ENCODE assay signal across 11 cellular contexts in the genomic region with DNA sequence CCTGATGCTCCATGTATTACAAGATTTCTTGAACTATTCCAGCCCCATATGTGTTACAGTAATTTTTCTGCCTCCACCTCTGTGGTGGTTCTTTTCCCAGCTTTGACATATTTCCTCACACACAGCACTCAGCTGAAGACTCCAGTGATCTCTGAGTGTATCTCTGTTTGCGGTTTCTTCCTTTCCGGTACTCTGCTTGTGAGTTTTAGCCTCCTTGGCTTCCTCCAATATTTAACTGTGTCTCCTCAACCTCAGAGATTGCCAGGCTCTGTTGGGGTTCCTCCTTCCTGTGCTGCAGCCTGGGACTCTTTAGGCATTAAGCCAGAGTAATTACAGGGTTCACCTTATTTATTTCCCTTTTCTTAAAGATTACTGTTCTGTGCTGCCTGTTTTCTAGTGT.
DNase-seq lines count a peak whose midpoint lies in the region; TF ChIP-seq lines count a peak whose summit lies in the region.
"Had no signal": no experiment of that assay in that cellular context is flagged by ENCODE, and none has a peak within 500 bp of the region (broad histone marks: within the 10 kb centered on the region; RNA-seq: fewer than 3 reads in every experiment).

No MANE protein-coding gene starts in this region.

- H3K27ac Mint-ChIP-seq in endothelial cell (ENCODE audit: unreplicated experiment), result peak overlapping the region; percentile 21

- peaks cover 26% of the 10 kb centered on the region for H3K4me1 Mint-ChIP-seq in endothelial cell (ENCODE audit: unreplicated experiment)

- CTCF ChIA-PET in A673 (lab: Charles Lee), result no interaction called here

- no peaks in the 10 kb centered on the region for H3K27me3 ChIP-seq in A673 (replicated peaks; ENCODE audit: insufficient read depth, low read depth, low read length, poor library complexity)
- H3K27me3 ChIP-seq: SJCRH30 had no signal

- no peaks in the 10 kb centered on the region for H3K9me3 ChIP-seq in A673 (ENCODE audit: low read depth, low read length, poor library complexity, severe bottlenecking)
- H3K9me3 ChIP-seq: HAP-1 had no signal

- no peak overlapping the region for H3K4me3 Mint-ChIP-seq in endothelial cell (ENCODE audit: unreplicated experiment)

- in situ Hi-C loops in GM13977 (cut with MboI; ENCODE audit: low pct_unique_long_range_greater_than_20kb, low sequenced_read_pairs, unreplicated experiment), result no loop called here

- no TSS peak for BruUV-seq in A673 (replicated peaks; lab: Mats Ljungman, UMichigan)

- peaks cover 3% of the 10 kb centered on the region for H3K4me1 ChIP-seq in A673 (ENCODE audit: insufficient read depth, low read length, poor library complexity, severe bottlenecking)

- no peak overlapping the region for H3K4me3 ChIP-seq in A673 (ENCODE audit: low read depth, low read length, poor library complexity, severe bottlenecking)
- H3K4me3 ChIP-seq: HAP-1, SJCRH30 had no signal

- H3K27ac ChIP-seq in A673 (ENCODE audit: low read depth, low read length, poor library complexity, severe bottlenecking), result no peak overlapping the region
- H3K27ac ChIP-seq: SJCRH30 had no signal

- H3K27me3 Mint-ChIP-seq in endothelial cell (ENCODE audit: unreplicated experiment), result peaks cover 2% of the 10 kb centered on the region

- no peaks in the 10 kb centered on the region for H3K9me3 Mint-ChIP-seq in endothelial cell (ENCODE audit: unreplicated experiment)

- intact Hi-C loops in A673 (cut with micrococcal nuclease; ENCODE audit: unreplicated experiment), result no loop called here

- peak; percentile 71 for DNase-seq in A673 (ENCODE audit: low spot score)
- DNase-seq in CMK (ENCODE audit: low read depth), result peak; percentile 27
- no peak for DNase-seq in endothelial cell (ENCODE audit: low spot score)
- DNase-seq in NCI-H1694 (lab: John Stamatoyannopoulos, UW), result no peak
- no peak for DNase-seq in GM13977 (ENCODE audit: low spot score)
- no peak for DNase-seq in anterior cingulate cortex (lab: John Stamatoyannopoulos, UW)
- DNase-seq in NCI-H2081 treated with DMSO at 0.1 percent for 48 hours (lab: John Stamatoyannopoulos, UW), result no peak
- DNase-seq: NCI-H2029, SJCRH30 had no signal

- POLR2A ChIA-PET in A673 (lab: Charles Lee; ENCODE audit: low non-redundant PET), result interaction anchor here (0.5 kb wide), 1 partner anchor 9 kb away, joined by 3 read pairs; no protein-coding TSS in a partner anchor

- peaks cover 19% of the 10 kb centered on the region for H3K36me3 Mint-ChIP-seq in endothelial cell (ENCODE audit: low read depth, unreplicated experiment)

- H3K36me3 ChIP-seq in A673 (ENCODE audit: insufficient read depth, low read length, poor library complexity, severe bottlenecking), result no peaks in the 10 kb centered on the region
- H3K36me3 ChIP-seq: HAP-1 had no signal

- TF ChIP-seq CTCF in A673 (conservative IDR thresholded peaks at IDR 0.05; ENCODE audit: low read depth, low read length) (no peak), endothelial cell (IDR thresholded peaks at IDR 0.05; ENCODE audit: unreplicated experiment) (no peak), GM13977 (IDR thresholded peaks at IDR 0.05; ENCODE audit: extremely low read depth, insufficient read depth, missing control alignments) (no peak)

TF ChIP-seq in PFSK-1, 5 proteins besides CTCF, POLR2A, EP300 and RAD21:
- TF ChIP-seq TAF1 (IDR thresholded peaks at IDR 0.05; ENCODE audit: borderline replicate concordance, insufficient read depth, low read length) (no peak), SIN3A (IDR thresholded peaks at IDR 0.05; ENCODE audit: borderline replicate concordance, insufficient read depth, low read length) (peak; percentile 47; the same call in 1 of the 2 replicates)
- TF ChIP-seq, protein P1, sequence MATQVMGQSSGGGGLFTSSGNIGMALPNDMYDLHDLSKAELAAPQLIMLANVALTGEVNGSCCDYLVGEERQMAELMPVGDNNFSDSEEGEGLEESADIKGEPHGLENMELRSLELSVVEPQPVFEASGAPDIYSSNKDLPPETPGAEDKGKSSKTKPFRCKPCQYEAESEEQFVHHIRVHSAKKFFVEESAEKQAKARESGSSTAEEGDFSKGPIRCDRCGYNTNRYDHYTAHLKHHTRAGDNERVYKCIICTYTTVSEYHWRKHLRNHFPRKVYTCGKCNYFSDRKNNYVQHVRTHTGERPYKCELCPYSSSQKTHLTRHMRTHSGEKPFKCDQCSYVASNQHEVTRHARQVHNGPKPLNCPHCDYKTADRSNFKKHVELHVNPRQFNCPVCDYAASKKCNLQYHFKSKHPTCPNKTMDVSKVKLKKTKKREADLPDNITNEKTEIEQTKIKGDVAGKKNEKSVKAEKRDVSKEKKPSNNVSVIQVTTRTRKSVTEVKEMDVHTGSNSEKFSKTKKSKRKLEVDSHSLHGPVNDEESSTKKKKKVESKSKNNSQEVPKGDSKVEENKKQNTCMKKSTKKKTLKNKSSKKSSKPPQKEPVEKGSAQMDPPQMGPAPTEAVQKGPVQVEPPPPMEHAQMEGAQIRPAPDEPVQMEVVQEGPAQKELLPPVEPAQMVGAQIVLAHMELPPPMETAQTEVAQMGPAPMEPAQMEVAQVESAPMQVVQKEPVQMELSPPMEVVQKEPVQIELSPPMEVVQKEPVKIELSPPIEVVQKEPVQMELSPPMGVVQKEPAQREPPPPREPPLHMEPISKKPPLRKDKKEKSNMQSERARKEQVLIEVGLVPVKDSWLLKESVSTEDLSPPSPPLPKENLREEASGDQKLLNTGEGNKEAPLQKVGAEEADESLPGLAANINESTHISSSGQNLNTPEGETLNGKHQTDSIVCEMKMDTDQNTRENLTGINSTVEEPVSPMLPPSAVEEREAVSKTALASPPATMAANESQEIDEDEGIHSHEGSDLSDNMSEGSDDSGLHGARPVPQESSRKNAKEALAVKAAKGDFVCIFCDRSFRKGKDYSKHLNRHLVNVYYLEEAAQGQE (IDR thresholded peaks at IDR 0.05; ENCODE audit: insufficient read depth in 1 of 2, low read depth in 2 of 2, low read length in 2 of 2), result peak in 1 of 2 experiments; percentile 39; a peak in 1 of 4 replicates

Comparison
In these comparisons a context has a peak if more than half of its experiments do, and no peak if none do; other contexts are left out.
1. DNase-seq: peak in A673 (single experiment) and CMK (single experiment); none in endothelial cell (single experiment), NCI-H1694 (single experiment), GM13977 (single experiment), anterior cingulate cortex (0 of 58) and NCI-H2081 treated with DMSO at 0.1 percent for 48 hours (single experiment).